Comparison of ENCODE assay signal across 9 cellular contexts in genomic region chr2:218879881-218880748, GRCh38. TPM values are rescaled to one million over a fixed set of nuclear protein-coding genes. Genes with fewer than 3 reads are reported as not detected.
DNase-seq lines count a peak whose midpoint lies in the region; ATAC-seq and TF ChIP-seq lines count a peak whose summit lies in the region.
"Had no signal": no experiment of that assay in that cellular context is flagged by ENCODE, and none has a peak within 500 bp of the region (broad histone marks: within the 10 kb centered on the region; RNA-seq: fewer than 3 reads in every experiment).

No MANE protein-coding gene starts in this region.

- peak overlapping the region; percentile 95 to 98 (median 97) for H3K27ac Mint-ChIP-seq in CD4-positive, alpha-beta memory T cell

- no peaks in the 10 kb centered on the region for H3K9me3 ChIP-seq in CD4-positive, alpha-beta memory T cell (ENCODE audit: control insufficient read depth in 1 of 2, low read length in 2 of 2)
- H3K9me3 ChIP-seq in ectodermal cell (ENCODE audit: control insufficient read depth, low read length) (no peaks in the 10 kb centered on the region), gastroesophageal sphincter (no peaks in the 10 kb centered on the region)

- no peak for TF ChIP-seq EP300 in gastroesophageal sphincter (IDR thresholded peaks at IDR 0.05)

- peak overlapping the region; percentile 75 for H3K27ac ChIP-seq in CD4-positive, alpha-beta memory T cell (ENCODE audit: low read depth, low read length)
- no peak overlapping the region for H3K27ac ChIP-seq in ectodermal cell (ENCODE audit: insufficient read depth, low read depth, low read length, poor library complexity, severe bottlenecking)
- H3K27ac ChIP-seq in gastroesophageal sphincter = no peak overlapping the region

- peak overlapping the region; percentile 44 to 77 for H3K4me3 ChIP-seq in CD4-positive, alpha-beta memory T cell (ENCODE audit: low read length in 2 of 2)
- H3K4me3 ChIP-seq in ectodermal cell (ENCODE audit: insufficient read depth, low read depth, low read length) (peak overlapping the region; percentile 2), gastroesophageal sphincter (peak overlapping the region in 1 of 2 donors; percentile 39)
- H3K4me3 ChIP-seq: lung had no signal

- H3K4me1 ChIP-seq in CD4-positive, alpha-beta memory T cell (ENCODE audit: insufficient read depth, low read length) = peaks cover 64% of the 10 kb centered on the region
- H3K4me1 ChIP-seq in ectodermal cell (ENCODE audit: control insufficient read depth, insufficient read depth, low read length) (peaks cover 39% of the 10 kb centered on the region), gastroesophageal sphincter (peaks cover 0 to 35% (median 13%) of the 10 kb centered on the region in 3 donors)

- H3K27me3 ChIP-seq in CD4-positive, alpha-beta memory T cell (ENCODE audit: insufficient read depth, low read length) = no peaks in the 10 kb centered on the region
- H3K27me3 ChIP-seq in ectodermal cell (ENCODE audit: control insufficient read depth, insufficient read depth, low read length, poor library complexity, severe bottlenecking) (peaks cover 99% of the 10 kb centered on the region), gastroesophageal sphincter (peaks cover 98% of the 10 kb centered on the region)

- peaks cover 4 to 9% of the 10 kb centered on the region in 2 donors for H3K27me3 Mint-ChIP-seq in CD4-positive, alpha-beta memory T cell

- H3K4me3 Mint-ChIP-seq in CD4-positive, alpha-beta memory T cell = peak overlapping the region; percentile 87 to 97 (median 92)

- CTCF ChIA-PET in CD4-positive, alpha-beta memory T cell (lab: Charles Lee; ENCODE audit: partially characterized antibody) = interaction anchor here (0.6 to 16.6 kb wide), 5 partner anchors 7 to 587 kb away, joined by 4 to 1167 read pairs (median 87); no protein-coding TSS in a partner anchor

- POLR2A ChIA-PET in CD4-positive, alpha-beta memory T cell (lab: Charles Lee; ENCODE audit: partially characterized antibody) = interaction anchor here (0.6 to 16.5 kb wide), 9 partner anchors 8 to 414 kb away, joined by 3 to 667 read pairs (median 4); partner anchors contain the start of gene TTLL4

- H3K9me3 Mint-ChIP-seq in CD4-positive, alpha-beta memory T cell = no peaks in the 10 kb centered on the region

- ATAC-seq in GM19324 (IDR thresholded peaks at IDR 0.05; ENCODE audit: low FRiP score, unreplicated experiment) = peak; percentile 69
- ATAC-seq in HG03378 (IDR thresholded peaks at IDR 0.05; ENCODE audit: unreplicated experiment) = peak; percentile 61
- ATAC-seq in gastroesophageal sphincter = no peak

- TF ChIP-seq CTCF in gastroesophageal sphincter (IDR thresholded peaks at IDR 0.05) = no peak

- H3K36me3 ChIP-seq in CD4-positive, alpha-beta memory T cell (ENCODE audit: insufficient read depth, low read length) = no peaks in the 10 kb centered on the region
- H3K36me3 ChIP-seq in ectodermal cell (ENCODE audit: control insufficient read depth, insufficient read depth, low read length) = no peaks in the 10 kb centered on the region
- H3K36me3 ChIP-seq in gastroesophageal sphincter = no peaks in the 10 kb centered on the region

- WGBS in ectodermal cell, 2 experiments = 2 to 3% methylated on average over 48 to 53 of the region's 55 CpGs
- 2% methylated on average over 11 of the region's 55 CpGs; no CpG with 5 or more reads in 1 of the 2 donors for WGBS in gastroesophageal sphincter (ENCODE audit: low coverage in 1 of 2), 2 donors

- peaks cover 37 to 62% (median 53%) of the 10 kb centered on the region in 4 donors for H3K4me1 Mint-ChIP-seq in CD4-positive, alpha-beta memory T cell

- peaks cover 0 to 6% of the 10 kb centered on the region in 2 donors for H3K36me3 Mint-ChIP-seq in CD4-positive, alpha-beta memory T cell

- intact Hi-C loops in CD4-positive, alpha-beta memory T cell (cut with micrococcal nuclease) = loop anchor here (1.0 kb wide), 3 partner anchors 12 to 170 kb away; partner anchors contain the start of gene TTLL4

- no peak for TF ChIP-seq POLR2A in gastroesophageal sphincter (IDR thresholded peaks at IDR 0.05)

- DNase-seq in CD4-positive, alpha-beta memory T cell = peak; percentile 85 to 97 (median 87)
- DNase-seq in activated CD4-positive, CD25-positive, alpha-beta regulatory T cell treated with anti-CD3 and anti-CD28 coated beads, Interleukin-2, amount 50 U/mL, for 16 hours (ENCODE audit: low read depth, low spot score) = peak; percentile 69
- DNase-seq in retina (peak; percentile 48), SK-N-DZ (ENCODE audit: low spot score) (no peak)

RNA-seq across cellular contexts. Expression of gene WNT10A, which starts 0.5 kb away (rescaled TPM):
- total RNA-seq in CD4-positive, alpha-beta memory T cell = 10 to 100 TPM; 11.1 to 12.4 TPM
- 1 to 10 TPM; 7.6 to 8.1 TPM for polyA plus RNA-seq in CD4-positive, alpha-beta memory T cell
- 0.61 TPM for polyA plus RNA-seq in ectodermal cell (2013, experiment 1 of 4)
- 0.55 TPM for polyA plus RNA-seq in ectodermal cell (2013, experiment 2 of 4)
- polyA plus RNA-seq in ectodermal cell (2013, experiment 3 of 4) = 0.64 TPM
- polyA plus RNA-seq in ectodermal cell (2013, experiment 4 of 4) = 0.41 TPM
- 0.19 TPM in 1 of 2 replicates, not detected in the other for polyA plus RNA-seq in SK-N-DZ (2014; cell fraction: cytosol; rRNA removed)
- 0.70 TPM in 1 of 2 replicates, not detected in the other for polyA plus RNA-seq in SK-N-DZ (2014; cell fraction: nucleus; rRNA removed)
- total RNA-seq in gastroesophageal sphincter = not detected

RNA-seq across cellular contexts. Expression of gene WNT6, which starts 20.5 kb away (rescaled TPM):
- under 1 TPM in 1 of 2 experiments, not detected in 1; 0.26 TPM for total RNA-seq in CD4-positive, alpha-beta memory T cell
- not detected for polyA plus RNA-seq in CD4-positive, alpha-beta memory T cell
- 0.39 TPM for polyA plus RNA-seq in ectodermal cell (2013, experiment 1 of 4)
- 0.25 TPM for polyA plus RNA-seq in ectodermal cell (2013, experiment 2 of 4)
- polyA plus RNA-seq in ectodermal cell (2013, experiment 3 of 4) = 0.27 TPM
- 0.41 TPM for polyA plus RNA-seq in ectodermal cell (2013, experiment 4 of 4)
- 0.09 and 0.35 TPM in 2 replicates for polyA plus RNA-seq in SK-N-DZ (2014; cell fraction: cytosol; rRNA removed)
- polyA plus RNA-seq in SK-N-DZ (2014; cell fraction: nucleus; rRNA removed) = not detected in 2 replicates
- total RNA-seq in gastroesophageal sphincter = 1 to 10 TPM; 1.3 to 4.2 (median 4.0) TPM

RNA-seq across cellular contexts. Expression of gene PRKAG3, which starts 48.5 kb away (rescaled TPM):
- not detected for total RNA-seq in CD4-positive, alpha-beta memory T cell
- polyA plus RNA-seq in CD4-positive, alpha-beta memory T cell = not detected
- not detected for polyA plus RNA-seq in ectodermal cell (2013, experiment 1 of 4)
- polyA plus RNA-seq in ectodermal cell (2013, experiment 2 of 4) = not detected
- polyA plus RNA-seq in ectodermal cell (2013, experiment 3 of 4) = not detected
- polyA plus RNA-seq in ectodermal cell (2013, experiment 4 of 4) = not detected
- polyA plus RNA-seq in SK-N-DZ (2014; cell fraction: cytosol; rRNA removed) = not detected in 2 replicates
- polyA plus RNA-seq in SK-N-DZ (2014; cell fraction: nucleus; rRNA removed) = not detected in 2 replicates
- not detected for total RNA-seq in gastroesophageal sphincter
- total RNA-seq: lung had no signal

Comparison
In these comparisons a context has a peak if more than half of its experiments do, and no peak if none do; other contexts are left out.
1. RNA of gene WNT10A, which starts 0.5 kb away (total RNA-seq): 11.1 to 12.4 TPM in CD4-positive, alpha-beta memory T cell; not detected in gastroesophageal sphincter; every median in the first group is over 10 times any median in the second.